ENCODE assay signal across 8 cellular contexts in the genomic region with DNA sequence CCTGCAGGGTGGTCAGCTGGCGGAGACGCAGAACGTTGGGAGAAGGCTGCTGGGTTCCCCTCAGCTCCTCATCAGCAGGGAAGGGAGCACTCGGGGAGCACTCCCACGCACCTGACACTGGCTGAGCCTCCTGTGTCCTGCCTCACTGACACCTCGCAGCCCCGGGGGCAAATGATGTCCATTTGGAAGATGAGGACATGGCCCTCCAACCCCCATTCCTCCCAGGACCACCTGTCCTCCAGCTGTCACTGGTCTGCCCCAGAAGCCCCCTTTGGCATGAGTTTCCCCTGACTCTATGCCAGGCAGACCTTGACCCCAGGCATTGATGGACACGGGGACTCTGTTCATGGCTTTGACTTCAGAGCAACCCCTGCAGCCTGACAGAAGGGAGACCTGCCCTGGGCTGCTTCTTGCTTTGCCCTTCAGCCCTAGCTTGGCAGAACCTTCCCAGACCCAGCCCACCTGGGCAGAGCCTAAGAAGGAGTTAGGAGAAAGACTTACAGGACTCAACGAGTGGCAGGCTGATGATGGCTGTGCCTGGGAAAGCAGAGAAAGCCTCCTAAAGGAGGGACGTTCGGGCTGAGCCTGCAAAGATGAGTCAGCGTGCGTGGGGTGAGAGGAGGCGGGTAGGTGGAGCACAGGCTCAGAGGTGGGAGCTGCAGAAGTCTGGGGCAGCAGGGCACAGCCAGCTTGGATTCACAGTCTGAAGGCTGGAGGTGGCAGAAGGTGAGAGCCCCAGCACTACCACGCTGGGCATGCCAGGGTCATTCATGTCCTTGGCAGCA.
DNase-seq lines count a peak whose midpoint lies in the region; ATAC-seq, FAIRE-seq and TF ChIP-seq lines count a peak whose summit lies in the region.

No MANE protein-coding gene starts in this region.

- H3K4ac ChIP-seq in neuronal stem cell (ENCODE audit: low read length): no peak overlapping the region

- H2AK5ac ChIP-seq in neuronal stem cell (ENCODE audit: low read depth, low read length): peak overlapping the region; percentile 51

- H3K79me1 ChIP-seq in neuronal stem cell (ENCODE audit: low read depth, low read length): no peaks in the 10 kb centered on the region

- ATAC-seq in HG03097 (IDR thresholded peaks at IDR 0.05; ENCODE audit: low FRiP score, unreplicated experiment) (no peak), HG02884 (IDR thresholded peaks at IDR 0.05; ENCODE audit: unreplicated experiment) (no peak), GM19351 (IDR thresholded peaks at IDR 0.05; ENCODE audit: unreplicated experiment) (no peak)

- peak overlapping the region; percentile 9 for H3K18ac ChIP-seq in neuronal stem cell (ENCODE audit: low read length)

- WGBS in neuronal stem cell (ENCODE audit: extremely low coverage in 2 of 2, insufficient read length in 2 of 2, insufficient replicate concordance in 1 of 2), 2 donors: no CpG with 5 or more reads among the region's 15 CpGs

- H4K8ac ChIP-seq in neuronal stem cell (ENCODE audit: low read depth, low read length): no peak overlapping the region

- H3K23ac ChIP-seq in neuronal stem cell (ENCODE audit: low read depth, low read length, poor library complexity): no peak overlapping the region

- no peak overlapping the region for H2AFZ ChIP-seq in neuronal stem cell (ENCODE audit: low read length)

- H2BK12ac ChIP-seq in neuronal stem cell (ENCODE audit: low read length): peak overlapping the region; percentile 93

- H3K4me1 ChIP-seq in neuronal stem cell (ENCODE audit: control insufficient read depth in 2 of 2, insufficient read depth in 1 of 2, low read depth in 1 of 2, low read length in 2 of 2): peaks cover 0 to 28% of the 10 kb centered on the region in 2 donors

- H3K4me3 ChIP-seq in cardiac fibroblast (replicated peaks in 1 of 2; ENCODE audit: low read depth in 2 of 2, low read length in 2 of 2): no peak overlapping the region
- no peak overlapping the region for H3K4me3 ChIP-seq in neuronal stem cell (ENCODE audit: low read length in 2 of 2)

- TF ChIP-seq CTCF in GM20000 (IDR thresholded peaks at IDR 0.05; ENCODE audit: extremely low read depth, missing control alignments): no peak
- TF ChIP-seq CTCF in cardiac fibroblast (IDR thresholded peaks at IDR 0.05; ENCODE audit: low read depth, low read length): no peak

- H3K27ac ChIP-seq in neuronal stem cell (replicated peaks; ENCODE audit: low read length): no peak overlapping the region

- no peak overlapping the region for H3K14ac ChIP-seq in neuronal stem cell (ENCODE audit: low read length)

- no peaks in the 10 kb centered on the region for H3K9me3 ChIP-seq in neuronal stem cell (replicated peaks in 1 of 2; ENCODE audit: control insufficient read depth in 2 of 2, insufficient read depth in 1 of 2, low read depth in 1 of 2, low read length in 2 of 2)

- DNase-seq in GM20000 (ENCODE audit: low spot score): peak; percentile 31
- peak; percentile 65 for DNase-seq in RCC 7860 (ENCODE audit: low spot score)
- DNase-seq in cardiac fibroblast (ENCODE audit: low read depth in 2 of 2): peak; percentile 51 to 65
- DNase-seq in neuronal stem cell (ENCODE audit: low spot score): no peak
- no peak for DNase-seq in HuH-7.5 (ENCODE audit: low spot score)

- H2BK120ac ChIP-seq in neuronal stem cell (ENCODE audit: low read depth, low read length): peak overlapping the region; percentile 20

- H2BK15ac ChIP-seq in neuronal stem cell (ENCODE audit: low read length): peak overlapping the region; percentile 40

- H4K91ac ChIP-seq in neuronal stem cell (ENCODE audit: low read depth, low read length, poor library complexity): peak overlapping the region; percentile 77

- H3K27me3 ChIP-seq in neuronal stem cell (ENCODE audit: control insufficient read depth in 3 of 3, insufficient read depth in 3 of 3, low read depth in 1 of 3, low read length in 3 of 3): peaks cover 0 to 62% (median 26%) of the 10 kb centered on the region in 3 experiments

- H2BK5ac ChIP-seq in neuronal stem cell (ENCODE audit: low read length): no peak overlapping the region

- H3K36me3 ChIP-seq in neuronal stem cell (replicated peaks in 1 of 2; ENCODE audit: control insufficient read depth in 2 of 2, insufficient read depth in 2 of 2, low read length in 2 of 2): no peaks in the 10 kb centered on the region

- H3K4me2 ChIP-seq in neuronal stem cell (ENCODE audit: insufficient read depth, low read length, poor library complexity, severe bottlenecking): no peak overlapping the region

- peak overlapping the region; percentile 46 for H3K9ac ChIP-seq in neuronal stem cell (ENCODE audit: low read depth, low read length, poor library complexity)

- no peak for FAIRE-seq in RCC 7860 (lab: Jason Lieb, UNC)

Comparison
In these comparisons a context has a peak if more than half of its experiments do, and no peak if none do; other contexts are left out.
1. DNase-seq: peak in GM20000 (single experiment), RCC 7860 (single experiment) and cardiac fibroblast (2 of 2); none in neuronal stem cell (single experiment) and HuH-7.5 (single experiment).